In the genomic region with DNA sequence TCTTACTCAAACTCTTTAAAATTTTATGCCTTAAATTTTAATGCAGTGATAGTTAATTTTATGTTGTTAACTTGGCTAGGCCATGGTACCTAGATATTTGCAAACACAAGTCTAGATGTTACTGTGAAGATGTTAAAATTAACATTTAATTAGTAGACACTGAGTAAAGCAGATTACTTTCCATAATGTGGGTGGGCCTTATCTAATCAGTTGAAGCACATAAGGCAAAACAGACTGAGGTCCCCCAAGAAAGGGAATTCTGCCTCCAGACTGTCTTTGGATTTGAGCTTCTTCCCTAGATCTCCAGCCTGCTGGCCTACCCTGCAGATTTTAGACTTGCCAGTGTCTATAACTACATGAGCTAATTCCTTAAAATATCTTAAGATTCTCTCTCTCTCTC, we compare ENCODE assay signal across 33 cellular contexts.
"Had no signal": no experiment of that assay in that cellular context is flagged by ENCODE, and none has a peak within 500 bp of the region (broad histone marks: within the 10 kb centered on the region; RNA-seq: fewer than 3 reads in every experiment).

No MANE protein-coding gene starts in this region.

- DNase-seq: Karpas-422, Kasumi-1, MG63, MM.1S, MV-4-11, NCI-H1048, NCI-H1092, NCI-H1092 treated with DMSO at 0.1 percent for 48 hours, NCI-H1105, NCI-H1105 treated with DMSO at 0.1 percent for 48 hours, NCI-H1417 treated with DMSO at 0.1 percent for 48 hours, NCI-H1436, NCI-H1436 treated with DMSO at 0.1 percent for 48 hours, NCI-H146, NCI-H1694, NCI-H1694 treated with DMSO at 0.1 percent for 48 hours, NCI-H187, NCI-H1930, NCI-H2029, NCI-H2029 treated with DMSO at 0.1 percent for 48 hours, NCI-H2081, NCI-H2081 treated with DMSO at 0.1 percent for 48 hours, NCI-H2107, NCI-H2171, NCI-H2171 treated with DMSO at 0.1 percent for 48 hours, NCI-H2227 treated with DMSO at 0.1 percent for 48 hours, NCI-H226, NCI-H345, NCI-H446, NCI-H446 treated with DMSO at 0.1 percent for 48 hours, NCI-H510A, NCI-H510A treated with DMSO at 0.1 percent for 48 hours, NCI-H524 had no signal

- H3K9me3 ChIP-seq: MG63 had no signal

- H3K36me3 ChIP-seq: MG63 had no signal

- H3K27me3 ChIP-seq: MG63 had no signal

- H3K4me3 ChIP-seq: MG63 had no signal
